9 cellular contexts compared by ENCODE assay signal in genomic region chr15:75650908-75651809, GRCh38. TPM values are rescaled to one million over a fixed set of nuclear protein-coding genes. Genes with fewer than 3 reads are reported as not detected.
DNase-seq lines count a peak whose midpoint lies in the region; ATAC-seq and TF ChIP-seq lines count a peak whose summit lies in the region.
"Had no signal": no experiment of that assay in that cellular context is flagged by ENCODE, and none has a peak within 500 bp of the region (broad histone marks: within the 10 kb centered on the region; RNA-seq: fewer than 3 reads in every experiment).

No MANE protein-coding gene starts in this region.

- H3K27me3 Mint-ChIP-seq in CD4-positive, alpha-beta T cell: no peaks in the 10 kb centered on the region
- peaks cover 6% of the 10 kb centered on the region for H3K27me3 Mint-ChIP-seq in nephron progenitor cell (ENCODE audit: low read depth, poor library complexity)

- DNase-seq in CD4-positive, alpha-beta T cell: no peak
- DNase-seq in Panc1 (ENCODE audit: low read depth, low spot score): no peak
- DNase-seq in nephron progenitor cell: no peak
- DNase-seq in H4 (ENCODE audit: low spot score): no peak
- DNase-seq: NCI-H2081 treated with DMSO at 0.1 percent for 48 hours had no signal

- BruUV-seq in Panc1 (replicated peaks; lab: Mats Ljungman, UMichigan): no TSS peak

- H3K27ac Mint-ChIP-seq in CD4-positive, alpha-beta T cell: peak overlapping the region; percentile 60
- H3K27ac Mint-ChIP-seq in nephron progenitor cell: peak overlapping the region; percentile 59

- POLR2A ChIA-PET in CD4-positive, alpha-beta T cell (lab: Charles Lee): interaction anchor here (1.3 to 1.5 kb wide), 2 partner anchors 11 to 26 kb away, joined by 3 to 6 read pairs; partner anchors contain the start of genes IMP3 and SNUPN
- POLR2A ChIA-PET in Panc1 (lab: Charles Lee): no interaction called here

- 31 to 36% methylated on average over 9 of the region's 9 CpGs for WGBS in esophagus, 2 donors

- H3K4me1 ChIP-seq in Panc1 (ENCODE audit: control insufficient read depth, insufficient read depth, low read length): peaks cover 31% of the 10 kb centered on the region
- peaks cover 23 to 65% of the 10 kb centered on the region in 2 donors for H3K4me1 ChIP-seq in esophagus (ENCODE audit: control insufficient read depth in 2 of 2, insufficient read depth in 2 of 2, low read length in 1 of 2)

- H3K36me3 ChIP-seq in Panc1 (ENCODE audit: control insufficient read depth, insufficient read depth, low read length) (no peaks in the 10 kb centered on the region), esophagus (ENCODE audit: control insufficient read depth in 2 of 2, insufficient read depth in 2 of 2, low read length in 1 of 2) (peaks cover 0 to 18% of the 10 kb centered on the region in 2 donors)

- peak overlapping the region; percentile 73 for H3K4me3 Mint-ChIP-seq in CD4-positive, alpha-beta T cell
- H3K4me3 Mint-ChIP-seq in nephron progenitor cell: peak overlapping the region; percentile 96

- H3K4me1 Mint-ChIP-seq in CD4-positive, alpha-beta T cell (ENCODE audit: low read depth): peaks cover 31% of the 10 kb centered on the region
- peaks cover 68% of the 10 kb centered on the region for H3K4me1 Mint-ChIP-seq in nephron progenitor cell

- peak overlapping the region; percentile 2 to 14; a peak in 3 of 4 replicates for H3K4me3 ChIP-seq in Panc1 (ENCODE audit: low read depth in 2 of 2, low read length in 2 of 2)
- peak overlapping the region; percentile 64 to 86 for H3K4me3 ChIP-seq in esophagus (ENCODE audit: low read depth in 1 of 2, low read length in 2 of 2)

- intact Hi-C loops in CD4-positive, alpha-beta T cell (cut with DNase I, micrococcal nuclease): no loop called here
- intact Hi-C loops in Panc1 (cut with micrococcal nuclease; ENCODE audit: unreplicated experiment): no loop called here

- no peaks in the 10 kb centered on the region for H3K27me3 ChIP-seq in CD4-positive, alpha-beta T cell (ENCODE audit: control insufficient read depth, insufficient read depth, low read length)
- no peaks in the 10 kb centered on the region for H3K27me3 ChIP-seq in Panc1 (ENCODE audit: control insufficient read depth, insufficient read depth, low read length)
- H3K27me3 ChIP-seq in esophagus (ENCODE audit: control insufficient read depth in 1 of 2, insufficient read depth in 2 of 2, low read length in 2 of 2): no peaks in the 10 kb centered on the region

- H3K9me3 Mint-ChIP-seq in CD4-positive, alpha-beta T cell: no peaks in the 10 kb centered on the region
- no peaks in the 10 kb centered on the region for H3K9me3 Mint-ChIP-seq in nephron progenitor cell

- TF ChIP-seq CTCF in CD4-positive, alpha-beta T cell (IDR thresholded peaks at IDR 0.05): no peak
- TF ChIP-seq CTCF in Panc1 (IDR thresholded peaks at IDR 0.05): no peak
- no peak for TF ChIP-seq CTCF in nephron progenitor cell (IDR thresholded peaks at IDR 0.05)

- H3K9me3 ChIP-seq in CD4-positive, alpha-beta T cell (ENCODE audit: control insufficient read depth, low read length): no peaks in the 10 kb centered on the region
- no peaks in the 10 kb centered on the region for H3K9me3 ChIP-seq in Panc1 (ENCODE audit: control insufficient read depth, insufficient read depth, low read depth, low read length)
- no peaks in the 10 kb centered on the region for H3K9me3 ChIP-seq in esophagus (ENCODE audit: control insufficient read depth in 2 of 2, insufficient read depth in 1 of 2, low read depth in 1 of 2, low read length in 1 of 2)

- CTCF ChIA-PET in CD4-positive, alpha-beta T cell (lab: Charles Lee): interaction anchor here (0.6 kb wide), 1 partner anchor 35 kb away, joined by 4 read pairs; no protein-coding TSS in a partner anchor
- CTCF ChIA-PET in Panc1 (lab: Charles Lee): interaction anchor here (0.6 to 0.8 kb wide), 5 partner anchors 11 to 192 kb away, joined by 3 to 8 read pairs (median 4); partner anchors contain the start of gene IMP3

- in situ Hi-C loops in Panc1 (cut with HindIII; ENCODE audit: low pct_unique_long_range_greater_than_20kb, low sequenced_read_pairs): no loop called here

- no peaks in the 10 kb centered on the region for H3K36me3 Mint-ChIP-seq in CD4-positive, alpha-beta T cell (ENCODE audit: low read depth)
- H3K36me3 Mint-ChIP-seq in nephron progenitor cell (ENCODE audit: low read depth): peaks cover 26% of the 10 kb centered on the region

- no peak overlapping the region for H3K27ac ChIP-seq in CD4-positive, alpha-beta T cell (ENCODE audit: low read depth, low read length)
- H3K27ac ChIP-seq in Panc1 (ENCODE audit: low read length) (peak overlapping the region; percentile 36; the same call in 1 of the 2 replicates), esophagus (ENCODE audit: low read depth in 2 of 2, low read length in 1 of 2) (peak overlapping the region; percentile 80 to 89)

- no peak for ATAC-seq in CD4-positive, alpha-beta T cell (ENCODE audit: poor library complexity)
- no peak for ATAC-seq in Panc1
- no peak for ATAC-seq in GM18519 (IDR thresholded peaks at IDR 0.05; ENCODE audit: low FRiP score, unreplicated experiment)
- no peak for ATAC-seq in HG02870 (IDR thresholded peaks at IDR 0.05; ENCODE audit: unreplicated experiment)
- no peak for ATAC-seq in HG03139 (IDR thresholded peaks at IDR 0.05; ENCODE audit: unreplicated experiment)

RNA-seq across cellular contexts. Expression of gene SNX33, which starts 3.4 kb away (rescaled TPM):
- total RNA-seq in CD4-positive, alpha-beta T cell: under 1 TPM; 0.59 to 0.82 TPM
- 17.0 TPM for total RNA-seq in Panc1 (2021; ENCODE audit: unreplicated experiment)
- polyA plus RNA-seq in Panc1 (2012; ENCODE audit: insufficient read length): 19.5 TPM
- 10 to 100 TPM; 24.0 to 43.4 TPM for polyA plus RNA-seq in esophagus
- total RNA-seq in H4 (2014; rRNA removed; shearing (Covaris generic)): 5.1 and 5.8 TPM in 2 replicates

RNA-seq across cellular contexts. Expression of gene IMP3, which starts 11.1 kb away (rescaled TPM):
- total RNA-seq in CD4-positive, alpha-beta T cell: 10 to 100 TPM; 48.4 to 50.4 TPM
- 56.0 TPM for total RNA-seq in Panc1 (2021; ENCODE audit: unreplicated experiment)
- 58.5 TPM for polyA plus RNA-seq in Panc1 (2012; ENCODE audit: insufficient read length)
- 10 to 100 TPM; 59.4 to 91.1 TPM for polyA plus RNA-seq in esophagus
- total RNA-seq in H4 (2014; rRNA removed; shearing (Covaris generic)): 161 and 188 TPM in 2 replicates

RNA-seq across cellular contexts. Expression of gene SNUPN, which starts 25.6 kb away (rescaled TPM):
- total RNA-seq in CD4-positive, alpha-beta T cell: 10 to 100 TPM; 10.0 to 11.6 TPM
- total RNA-seq in Panc1 (2021; ENCODE audit: unreplicated experiment): 52.1 TPM
- polyA plus RNA-seq in Panc1 (2012; ENCODE audit: insufficient read length): 31.4 TPM
- polyA plus RNA-seq in esophagus: 10 to 100 TPM in 1 of 2 donors, 1 to 10 TPM in 1; 9.6 to 11.1 TPM
- 33.7 and 51.0 TPM in 2 replicates for total RNA-seq in H4 (2014; rRNA removed; shearing (Covaris generic))
